Comparison of ENCODE assay signal across 22 cellular contexts in genomic region chr16:89005201-89006035, GRCh38. TPM values are rescaled to one million over a fixed set of nuclear protein-coding genes. Genes with fewer than 3 reads are reported as not detected.
"Had no signal": no experiment of that assay in that cellular context is flagged by ENCODE, and none has a peak within 500 bp of the region (broad histone marks: within the 10 kb centered on the region; RNA-seq: fewer than 3 reads in every experiment).

No MANE protein-coding gene starts in this region.

- H3K9me3 ChIP-seq: psoas muscle, right lobe of liver, SK-N-SH, testis had no signal

- H3K27ac ChIP-seq: coronary artery, psoas muscle, right lobe of liver, testis, upper lobe of left lung had no signal

- H3K27me3 ChIP-seq: testis had no signal

- H3K27ac Mint-ChIP-seq: activated CD4-positive, alpha-beta memory T cell treated with anti-CD3 and anti-CD28 coated beads, Interleukin-2, amount 10 ng/mL, durations not matched to agents 7 days and 5 days; activated CD8-positive, alpha-beta memory T cell treated with anti-CD3 and anti-CD28 coated beads, Interleukin-2, amount 10 ng/mL, durations not matched to agents 7 days and 5 days; activated naive CD8-positive, alpha-beta T cell treated with anti-CD3 and anti-CD28 coated beads, Interleukin-2, amount 10 ng/mL, durations not matched to agents 7 days and 5 days; mesothelial cell of epicardium had no signal

- H3K9ac ChIP-seq: SK-N-SH had no signal

- H3K4me2 ChIP-seq: SK-N-SH had no signal

- DNase-seq: activated CD4-positive, alpha-beta memory T cell treated with anti-CD3 and anti-CD28 coated beads, Interleukin-2, amount 10 ng/mL, durations not matched to agents 7 days and 5 days; activated CD4-positive, alpha-beta T cell treated with anti-CD3 and anti-CD28 coated beads for 48 hours; activated CD4-positive, CD25-positive, alpha-beta regulatory T cell; activated CD8-positive, alpha-beta memory T cell treated with anti-CD3 and anti-CD28 coated beads, Interleukin-2, amount 10 ng/mL, durations not matched to agents 7 days and 5 days; activated naive CD4-positive, alpha-beta T cell treated with Interleukin-2 at 50 U/mL for 16 hours; activated naive CD8-positive, alpha-beta T cell treated with anti-CD3 and anti-CD28 coated beads, Interleukin-2, amount 10 ng/mL, durations not matched to agents 7 days and 5 days; small intestine; stimulated activated CD4-positive, alpha-beta T cell treated with anti-CD3 and anti-CD28 coated beads, Interleukin-4, amount 100 ng/mL, for 1 hour; T-helper 1 cell; T-helper 9 cell; testis had no signal

- H3K36me3 ChIP-seq: right lobe of liver, upper lobe of left lung had no signal

- H3K36me3 Mint-ChIP-seq: activated CD8-positive, alpha-beta memory T cell treated with anti-CD3 and anti-CD28 coated beads, Interleukin-2, amount 10 ng/mL, durations not matched to agents 7 days and 5 days; activated naive CD8-positive, alpha-beta T cell treated with anti-CD3 and anti-CD28 coated beads, Interleukin-2, amount 10 ng/mL, durations not matched to agents 7 days and 5 days; brain; mesothelial cell of epicardium had no signal

- H3K4me1 Mint-ChIP-seq: activated CD4-positive, alpha-beta memory T cell treated with anti-CD3 and anti-CD28 coated beads, Interleukin-2, amount 10 ng/mL, durations not matched to agents 7 days and 5 days; activated CD8-positive, alpha-beta memory T cell treated with anti-CD3 and anti-CD28 coated beads, Interleukin-2, amount 10 ng/mL, durations not matched to agents 7 days and 5 days; activated naive CD8-positive, alpha-beta T cell treated with anti-CD3 and anti-CD28 coated beads, Interleukin-2, amount 10 ng/mL, durations not matched to agents 7 days and 5 days; mesothelial cell of epicardium had no signal

- H3K4me1 ChIP-seq: psoas muscle, right lobe of liver had no signal

- FAIRE-seq: endometrium, frontal cortex, small intestine had no signal

- ATAC-seq: activated CD8-positive, alpha-beta memory T cell treated with anti-CD3 and anti-CD28 coated beads, Interleukin-2, amount 10 ng/mL, durations not matched to agents 7 days and 5 days; psoas muscle had no signal

- H3K4me3 ChIP-seq: coronary artery, psoas muscle, right lobe of liver, testis, upper lobe of left lung had no signal

- H3K4me3 Mint-ChIP-seq: activated CD4-positive, alpha-beta memory T cell treated with anti-CD3 and anti-CD28 coated beads, Interleukin-2, amount 10 ng/mL, durations not matched to agents 7 days and 5 days; activated CD8-positive, alpha-beta memory T cell treated with anti-CD3 and anti-CD28 coated beads, Interleukin-2, amount 10 ng/mL, durations not matched to agents 7 days and 5 days; activated naive CD8-positive, alpha-beta T cell treated with anti-CD3 and anti-CD28 coated beads, Interleukin-2, amount 10 ng/mL, durations not matched to agents 7 days and 5 days; brain; central memory CD8-positive, alpha-beta T cell; mesothelial cell of epicardium had no signal

RNA-seq across cellular contexts. Expression of gene CBFA2T3, which starts 28.4 kb away (rescaled TPM):
- total RNA-seq: activated CD4-positive, alpha-beta memory T cell treated with anti-CD3 and anti-CD28 coated beads, Interleukin-2, amount 10 ng/mL, durations not matched to agents 7 days and 5 days; osteocyte had no signal
- polyA plus RNA-seq: SK-N-SH had no signal
